30 cellular contexts compared by ENCODE assay signal in the genomic region with DNA sequence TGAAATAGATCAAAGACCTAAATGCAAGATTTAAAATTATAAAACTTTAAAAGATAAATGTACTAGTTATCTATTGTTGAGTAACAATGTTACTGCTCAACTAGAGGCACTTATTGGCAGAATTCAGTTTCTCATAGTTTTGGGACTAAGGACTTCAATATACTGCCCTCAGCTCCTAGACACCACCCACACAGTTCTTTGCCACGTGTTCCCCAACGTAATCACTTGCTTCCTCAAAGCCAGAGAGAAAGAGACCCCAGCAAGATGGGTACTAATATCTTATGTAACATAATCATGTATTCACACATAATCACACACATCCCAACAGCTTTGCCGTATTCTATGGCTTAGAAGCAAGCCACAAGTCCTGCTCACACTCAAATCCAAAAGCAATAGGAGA. TPM values are rescaled to one million over a fixed set of nuclear protein-coding genes. Genes with fewer than 3 reads are reported as not detected.
"Had no signal": no experiment of that assay in that cellular context is flagged by ENCODE, and none has a peak within 500 bp of the region (broad histone marks: within the 10 kb centered on the region; RNA-seq: fewer than 3 reads in every experiment).

No MANE protein-coding gene starts in this region.

- FAIRE-seq: astrocyte, RCC 7860, TTC549 had no signal

- H3K27me3 Mint-ChIP-seq: activated CD4-positive, alpha-beta memory T cell treated with anti-CD3 and anti-CD28 coated beads, Interleukin-2, amount 10 ng/mL, durations not matched to agents 7 days and 5 days; activated naive CD8-positive, alpha-beta T cell; activated T-helper 17 cell treated with anti-CD3 and anti-CD28 coated beads, Interleukin-2, amount 50 U/mL, for 72 hours had no signal

- H3K27ac Mint-ChIP-seq: activated CD4-positive, alpha-beta memory T cell treated with anti-CD3 and anti-CD28 coated beads, Interleukin-2, amount 10 ng/mL, durations not matched to agents 7 days and 5 days; activated CD4-positive, alpha-beta T cell treated with anti-CD3 and anti-CD28 coated beads for 36 hours; activated naive CD4-positive, alpha-beta T cell treated with anti-CD3 and anti-CD28 coated beads for 36 hours; activated naive CD8-positive, alpha-beta T cell; activated T-helper 17 cell treated with anti-CD3 and anti-CD28 coated beads, Interleukin-2, amount 50 U/mL, for 72 hours; T-helper 17 cell had no signal

- H3K36me3 Mint-ChIP-seq: activated naive CD8-positive, alpha-beta T cell; brain had no signal

- H3K36me3 ChIP-seq: WERI-Rb-1 had no signal

- ATAC-seq: activated CD4-positive, alpha-beta T cell treated with anti-CD3 and anti-CD28 coated beads for 36 hours; activated T-helper 17 cell treated with anti-CD3 and anti-CD28 coated beads, Interleukin-2, amount 50 U/mL, for 72 hours; T-helper 17 cell had no signal

- DNase-seq: activated CD4-positive, alpha-beta memory T cell treated with anti-CD3 and anti-CD28 coated beads, Interleukin-2, amount 10 ng/mL, durations not matched to agents 7 days and 5 days; activated CD4-positive, alpha-beta T cell treated with anti-CD3 and anti-CD28 coated beads for 36 hours; activated CD4-positive, alpha-beta T cell treated with anti-CD3 and anti-CD28 coated beads, Interleukin-2, amount 50 U/mL, for 1 hour; activated gamma-delta T cell; activated naive CD4-positive, alpha-beta T cell treated with anti-CD3 and anti-CD28 coated beads for 36 hours; activated T-cell treated with anti-CD3 and anti-CD28 coated beads for 4 hours; activated T-cell treated with anti-CD3 and anti-CD28 coated beads, Interleukin-2, amount 50 U/mL, for 48 hours; amygdala; Karpas-422; MM.1S; NCI-H1105; NCI-H1436; NCI-H1694 treated with DMSO at 0.1 percent for 48 hours; NCI-H2029 treated with DMSO at 0.1 percent for 48 hours; NCI-H345; NCI-H510A; NCI-H526 treated with DMSO at 0.1 percent for 48 hours; NCI-H82; SIG-M5; T-helper 17 cell; T1000; WERI-Rb-1 had no signal

- H3K27ac ChIP-seq: WERI-Rb-1 had no signal

- H3K4me1 Mint-ChIP-seq: central memory CD8-positive, alpha-beta T cell had no signal

- H3K9me3 Mint-ChIP-seq: activated CD4-positive, alpha-beta memory T cell treated with anti-CD3 and anti-CD28 coated beads, Interleukin-2, amount 10 ng/mL, durations not matched to agents 7 days and 5 days; activated naive CD4-positive, alpha-beta T cell treated with anti-CD3 and anti-CD28 coated beads for 36 hours; activated T-helper 17 cell treated with anti-CD3 and anti-CD28 coated beads, Interleukin-2, amount 50 U/mL, for 72 hours; central memory CD8-positive, alpha-beta T cell had no signal

- H3K4me3 Mint-ChIP-seq: activated CD4-positive, alpha-beta memory T cell treated with anti-CD3 and anti-CD28 coated beads, Interleukin-2, amount 10 ng/mL, durations not matched to agents 7 days and 5 days; activated CD4-positive, alpha-beta T cell treated with anti-CD3 and anti-CD28 coated beads for 36 hours; activated naive CD4-positive, alpha-beta T cell treated with anti-CD3 and anti-CD28 coated beads for 36 hours; activated naive CD8-positive, alpha-beta T cell; activated T-helper 17 cell treated with anti-CD3 and anti-CD28 coated beads, Interleukin-2, amount 50 U/mL, for 72 hours; brain; central memory CD8-positive, alpha-beta T cell; T-helper 17 cell had no signal

RNA-seq across cellular contexts. Expression of gene SLC22A16, which starts 50.3 kb away (rescaled TPM):
- total RNA-seq: activated CD4-positive, alpha-beta memory T cell treated with anti-CD3 and anti-CD28 coated beads, Interleukin-2, amount 10 ng/mL, durations not matched to agents 7 days and 5 days; activated CD4-positive, alpha-beta T cell treated with anti-CD3 and anti-CD28 coated beads for 36 hours; activated CD8-positive, alpha-beta memory T cell treated with anti-CD3 and anti-CD28 coated beads for 36 hours; activated naive CD4-positive, alpha-beta T cell treated with anti-CD3 and anti-CD28 coated beads for 36 hours; activated T-helper 17 cell treated with anti-CD3 and anti-CD28 coated beads, Interleukin-2, amount 50 U/mL, for 72 hours; astrocyte; T-helper 17 cell had no signal
